ENCODE assay signal across 1 cellular context in genomic region chr20:1474325-1474724, GRCh38.
A peak's percentile ranks its signal among the peaks of the same experiment; 100 is the strongest.
TF ChIP-seq lines count a peak whose summit lies in the region.

No MANE protein-coding gene starts in this region.

TF ChIP-seq in K562, 482 proteins besides CTCF, POLR2A, EP300 and RAD21:
- TF ChIP-seq ZKSCAN1 (IDR thresholded peaks at IDR 0.05; ENCODE audit: low read depth, low read length), result peak; percentile 72; the same call in 1 of the 2 replicates
- no peak for TF ChIP-seq ZNF121 (CRISPR knock-in tag; conservative IDR thresholded peaks at IDR 0.05)
